7 cellular contexts compared by ENCODE assay signal in the genomic region with DNA sequence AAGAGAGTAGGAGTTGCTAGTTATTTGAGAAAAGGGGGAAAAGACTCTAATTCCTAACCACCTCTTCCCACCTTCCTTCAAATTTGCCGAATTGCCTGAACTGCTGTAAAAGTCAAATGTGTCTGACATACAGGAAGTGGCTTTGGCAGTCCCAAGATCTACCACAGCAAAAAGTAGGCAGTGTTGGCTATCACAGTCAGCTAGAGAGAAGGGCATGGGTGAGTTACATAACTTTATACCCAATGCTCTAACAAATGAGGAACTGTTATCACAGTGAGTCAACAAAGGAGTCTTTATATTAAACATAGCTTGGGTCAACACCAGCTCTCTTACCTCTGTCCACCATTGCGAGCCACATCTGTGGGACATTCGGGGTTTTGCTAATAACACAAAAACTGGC. TPM values are rescaled to one million over a fixed set of nuclear protein-coding genes. Genes with fewer than 3 reads are reported as not detected.
DNase-seq lines count a peak whose midpoint lies in the region; ATAC-seq and TF ChIP-seq lines count a peak whose summit lies in the region.

No MANE protein-coding gene starts in this region.

- H2AFZ ChIP-seq in H9 (ENCODE audit: low read length), result no peak overlapping the region

- peaks cover 58% of the 10 kb centered on the region for H3K27me3 Mint-ChIP-seq in H9 (ENCODE audit: low read depth)
- H3K27me3 Mint-ChIP-seq in activated naive CD8-positive, alpha-beta T cell treated with anti-CD3 and anti-CD28 coated beads for 36 hours, result no peaks in the 10 kb centered on the region
- peaks cover 16% of the 10 kb centered on the region for H3K27me3 Mint-ChIP-seq in nephron (ENCODE audit: low read depth)

- no peak overlapping the region for H3K14ac ChIP-seq in H9 (ENCODE audit: insufficient read depth, low read length)

- no peak overlapping the region for H4K91ac ChIP-seq in H9 (ENCODE audit: insufficient read length, low read depth, low read length)

- no peak overlapping the region for H3K56ac ChIP-seq in H9 (ENCODE audit: insufficient read length, low read depth, low read length)

- H3K4ac ChIP-seq in H9 (ENCODE audit: low read depth, low read length), result no peak overlapping the region

- no peaks in the 10 kb centered on the region for H3K79me2 ChIP-seq in H9 (ENCODE audit: insufficient read depth, low read length)

- peaks cover 11 to 17% of the 10 kb centered on the region in 2 experiments for H3K4me1 Mint-ChIP-seq in H9
- H3K4me1 Mint-ChIP-seq in activated naive CD8-positive, alpha-beta T cell treated with anti-CD3 and anti-CD28 coated beads for 36 hours, result peaks cover 22% of the 10 kb centered on the region
- peaks cover 16% of the 10 kb centered on the region for H3K4me1 Mint-ChIP-seq in nephron

- H3K9me3 ChIP-seq in H9 (ENCODE audit: control insufficient read depth, low read depth, low read length) (no peaks in the 10 kb centered on the region), thyroid gland (no peaks in the 10 kb centered on the region)

- no peak overlapping the region for H3K18ac ChIP-seq in H9 (ENCODE audit: insufficient read length, low read depth, low read length)

- H2BK20ac ChIP-seq in H9 (ENCODE audit: low read depth, low read length, poor library complexity, severe bottlenecking), result no peak overlapping the region

- H3K9me3 Mint-ChIP-seq in H9 (no peaks in the 10 kb centered on the region), nephron (no peaks in the 10 kb centered on the region)
- H3K9me3 Mint-ChIP-seq in activated naive CD8-positive, alpha-beta T cell treated with anti-CD3 and anti-CD28 coated beads for 36 hours, result no peaks in the 10 kb centered on the region

- no peaks in the 10 kb centered on the region for H3K36me3 Mint-ChIP-seq in H9 (ENCODE audit: insufficient read depth in 1 of 3, low read depth in 3 of 3)
- peaks cover 4% of the 10 kb centered on the region for H3K36me3 Mint-ChIP-seq in activated naive CD8-positive, alpha-beta T cell treated with anti-CD3 and anti-CD28 coated beads for 36 hours
- H3K36me3 Mint-ChIP-seq in nephron (ENCODE audit: low read depth), result no peaks in the 10 kb centered on the region

- TF ChIP-seq POLR2A in thyroid gland (IDR thresholded peaks at IDR 0.05), result no peak

- no peak overlapping the region for H3K4me2 ChIP-seq in H9 (ENCODE audit: insufficient read depth, insufficient read length, low read length)

- H3K23me2 ChIP-seq in H9 (ENCODE audit: insufficient read length, low read depth, low read length, poor library complexity, severe bottlenecking), result peaks cover 19% of the 10 kb centered on the region

- no peak overlapping the region for H3K23ac ChIP-seq in H9 (ENCODE audit: insufficient read length, low read depth, low read length)

- H3K27ac ChIP-seq in H9 (ENCODE audit: insufficient read length, low read depth, low read length) (no peak overlapping the region), thyroid gland (no peak overlapping the region)

- H2BK5ac ChIP-seq in H9 (ENCODE audit: insufficient read length, low read length), result no peak overlapping the region

- TF ChIP-seq CTCF in H9 (conservative IDR thresholded peaks at IDR 0.05), result peak; percentile 37; the same call in 2 of the 3 replicates
- TF ChIP-seq CTCF in nephron (IDR thresholded peaks at IDR 0.05; ENCODE audit: unreplicated experiment in 3 of 3), result no peak
- TF ChIP-seq CTCF in thyroid gland (IDR thresholded peaks at IDR 0.05), result no peak

- peak; percentile 45 for ATAC-seq in GM18502 (IDR thresholded peaks at IDR 0.05; ENCODE audit: poor library complexity, unreplicated experiment)

- H2BK15ac ChIP-seq in H9 (ENCODE audit: low read depth, low read length), result no peak overlapping the region

- DNase-seq in H9, result no peak
- peak; percentile 63 for DNase-seq in NCI-H1092 treated with DMSO at 0.1 percent for 48 hours (lab: John Stamatoyannopoulos, UW)
- no peak for DNase-seq in activated naive CD8-positive, alpha-beta T cell treated with anti-CD3 and anti-CD28 coated beads for 36 hours
- DNase-seq in thyroid gland, result no peak
- DNase-seq in hepatic stellate cell (ENCODE audit: low spot score), result no peak

- H3K27ac Mint-ChIP-seq in H9 (no peak overlapping the region), nephron (no peak overlapping the region)
- H3K27ac Mint-ChIP-seq in activated naive CD8-positive, alpha-beta T cell treated with anti-CD3 and anti-CD28 coated beads for 36 hours, result peak overlapping the region; percentile 65

- H2BK12ac ChIP-seq in H9 (ENCODE audit: insufficient read length, low read depth, low read length), result no peak overlapping the region

- no peak overlapping the region for H3T11ph ChIP-seq in H9 (ENCODE audit: low read length)

- no peak overlapping the region for H3K4me3 ChIP-seq in thyroid gland (replicated peaks in 1 of 3)

- H3K9ac ChIP-seq in H9 (ENCODE audit: extremely low read depth, insufficient read length, low read length), result no peak overlapping the region

- no peaks in the 10 kb centered on the region for H3K36me3 ChIP-seq in thyroid gland

- H4K8ac ChIP-seq in H9 (replicated peaks; ENCODE audit: insufficient read length, low read depth, low read length), result no peak overlapping the region

- intact Hi-C loops in thyroid gland (cut with DNase I), result no loop called here

- no peaks in the 10 kb centered on the region for H4K20me1 ChIP-seq in H9 (ENCODE audit: control insufficient read depth, insufficient read depth, insufficient read length)

- H3K4me1 ChIP-seq in H9 (ENCODE audit: insufficient read depth, low read length) (no peaks in the 10 kb centered on the region), thyroid gland (no peaks in the 10 kb centered on the region)

- H2BK120ac ChIP-seq in H9 (ENCODE audit: low read depth, low read length, poor library complexity, severe bottlenecking), result no peak overlapping the region

- no peak overlapping the region for H4K5ac ChIP-seq in H9 (ENCODE audit: insufficient read length, low read depth, low read length)

- no peaks in the 10 kb centered on the region for H3K79me1 ChIP-seq in H9 (ENCODE audit: insufficient read depth, low read depth, low read length, poor library complexity, severe bottlenecking)

- WGBS in H9 (ENCODE audit: extremely low coverage, insufficient read length, low lambda C conversion rate), result no CpG with 5 or more reads among the region's 3 CpGs
- 82 to 87% methylated on average over 3 of the region's 3 CpGs for WGBS in thyroid gland, 2 donors

- H3K4me3 Mint-ChIP-seq in H9 (peak overlapping the region; percentile 10 to 55; a peak in 4 of 5 replicates), nephron (peak overlapping the region; percentile 42 to 99 (median 55))
- peak overlapping the region; percentile 92 for H3K4me3 Mint-ChIP-seq in activated naive CD8-positive, alpha-beta T cell treated with anti-CD3 and anti-CD28 coated beads for 36 hours

- no peak overlapping the region for H2AK5ac ChIP-seq in H9 (ENCODE audit: insufficient read length, low read length)

- peaks cover 3% of the 10 kb centered on the region; the same call in 1 of the 2 replicates for H3K27me3 ChIP-seq in H9 (ENCODE audit: insufficient read depth, low read length)
- H3K27me3 ChIP-seq in thyroid gland, result no peaks in the 10 kb centered on the region

RNA-seq across cellular contexts. Expression of a gene that starts 2.4 kb away (rescaled TPM):
- 2.4 and 2.6 TPM in 2 replicates for total RNA-seq in H9 (2021)
- 10 to 100 TPM; 28.6 to 33.0 TPM for total RNA-seq in activated naive CD8-positive, alpha-beta T cell treated with anti-CD3 and anti-CD28 coated beads for 36 hours
- total RNA-seq in thyroid gland, result 10 to 100 TPM; 11.7 to 29.6 (median 19.5) TPM

Comparison
In these comparisons a context has a peak if more than half of its experiments do, and no peak if none do; other contexts are left out.
1. H3K4me3 Mint-ChIP-seq: peak in every context shown above with its lines; median percentile 92 in activated naive CD8-positive, alpha-beta T cell treated with anti-CD3 and anti-CD28 coated beads for 36 hours; 55 in nephron; 32 in H9.